1 cellular context compared by ENCODE assay signal in genomic region chr17:78376161-78376560, GRCh38.
TF ChIP-seq lines count a peak whose summit lies in the region.

No MANE protein-coding gene starts in this region.

TF ChIP-seq in SK-N-SH treated with all-trans-retinoic acid at 6 μM for 48 hours, 23 proteins besides CTCF, POLR2A, EP300 and RAD21 (continued from another document):
- no peak for TF ChIP-seq PATZ1 (CRISPR knock-in tag; IDR thresholded peaks at IDR 0.05; ENCODE audit: borderline replicate concordance)
- no peak for TF ChIP-seq TOX (CRISPR knock-in tag; IDR thresholded peaks at IDR 0.05; ENCODE audit: borderline replicate concordance)
- TF ChIP-seq GLIS3 (CRISPR knock-in tag; IDR thresholded peaks at IDR 0.05) = no peak
- no peak for TF ChIP-seq ZFP30 (CRISPR knock-in tag; IDR thresholded peaks at IDR 0.05)
